ENCODE assay signal across 14 cellular contexts in genomic region chr6:10800810-10801209, GRCh38. TPM values are rescaled to one million over a fixed set of nuclear protein-coding genes. Genes with fewer than 3 reads are reported as not detected.
DNase-seq lines count a peak whose midpoint lies in the region; ATAC-seq, FAIRE-seq and TF ChIP-seq lines count a peak whose summit lies in the region.
"Had no signal": no experiment of that assay in that cellular context is flagged by ENCODE, and none has a peak within 500 bp of the region (broad histone marks: within the 10 kb centered on the region; RNA-seq: fewer than 3 reads in every experiment).

No MANE protein-coding gene starts in this region.

- ATAC-seq in GM23338 (peak; percentile 41; the same call in 2 of the 3 replicates), pancreas (peak; percentile 70 to 85 (median 80)), GM19455 (IDR thresholded peaks at IDR 0.05; ENCODE audit: unreplicated experiment) (no peak)

- no peaks in the 10 kb centered on the region for H3K27me3 ChIP-seq in GM23338 (ENCODE audit: insufficient read depth)
- H3K27me3 ChIP-seq in pancreas: no peaks in the 10 kb centered on the region
- H3K27me3 ChIP-seq in ascending aorta: no peaks in the 10 kb centered on the region

- H4K20me1 ChIP-seq in GM23338 (replicated peaks; ENCODE audit: insufficient read depth): no peaks in the 10 kb centered on the region

- no peaks in the 10 kb centered on the region for H3K79me2 ChIP-seq in GM23338 (replicated peaks; ENCODE audit: insufficient read depth)

- no peak overlapping the region for H3K4me3 Mint-ChIP-seq in GM23338
- H3K4me3 Mint-ChIP-seq: activated CD8-positive, alpha-beta T cell treated with anti-CD3 and anti-CD28 coated beads, Interleukin-2, amount 10 ng/mL, durations not matched to agents 7 days and 5 days; activated naive CD4-positive, alpha-beta T cell treated with anti-CD3 and anti-CD28 coated beads, Interleukin-2, amount 10 ng/mL, durations not matched to agents 7 days and 5 days; CD8-positive, alpha-beta memory T cell; dendritic cell treated with granulocyte-macrophage colony-stimulating factor and Interleukin-4, amounts not matched to agents 40 ng/mL and 50 ng/mL, for 4 days had no signal

- no peak overlapping the region for H3K27ac ChIP-seq in GM23338 (ENCODE audit: low read depth)
- no peak overlapping the region for H3K27ac ChIP-seq in pancreas
- H3K27ac ChIP-seq in ascending aorta: no peak overlapping the region
- H3K27ac ChIP-seq: parathyroid adenoma had no signal

- H3K36me3 Mint-ChIP-seq in GM23338 (ENCODE audit: low read depth): no peaks in the 10 kb centered on the region
- H3K36me3 Mint-ChIP-seq: activated naive CD4-positive, alpha-beta T cell treated with anti-CD3 and anti-CD28 coated beads, Interleukin-2, amount 10 ng/mL, durations not matched to agents 7 days and 5 days had no signal

- H3K4me1 Mint-ChIP-seq in GM23338: peaks cover 6% of the 10 kb centered on the region; the same call in 2 of the 3 replicates
- H3K4me1 Mint-ChIP-seq: activated naive CD4-positive, alpha-beta T cell treated with anti-CD3 and anti-CD28 coated beads, Interleukin-2, amount 10 ng/mL, durations not matched to agents 7 days and 5 days; CD8-positive, alpha-beta memory T cell had no signal

- H3K27ac Mint-ChIP-seq in GM23338: peak overlapping the region; percentile 47; the same call in 1 of the 2 replicates
- H3K27ac Mint-ChIP-seq: activated CD8-positive, alpha-beta T cell treated with anti-CD3 and anti-CD28 coated beads, Interleukin-2, amount 10 ng/mL, durations not matched to agents 7 days and 5 days; dendritic cell treated with granulocyte-macrophage colony-stimulating factor and Interleukin-4, amounts not matched to agents 40 ng/mL and 50 ng/mL, for 4 days had no signal

- DNase-seq in GM23338 (ENCODE audit: low spot score) (no peak), NCI-H69 (lab: John Stamatoyannopoulos, UW) (peak; percentile 42), fibroblast of gingiva (ENCODE audit: low read depth) (peak; percentile 23), pancreas (no peak), pons (ENCODE audit: low spot score) (no peak), cerebellar nuclear complex (lab: John Stamatoyannopoulos, UW) (no peak), ascending aorta (ENCODE audit: low spot score in 2 of 2) (no peak)
- DNase-seq: NCI-H187 treated with DMSO at 0.1 percent for 48 hours had no signal

- H3K36me3 ChIP-seq in GM23338 (ENCODE audit: insufficient read depth): no peaks in the 10 kb centered on the region
- H3K36me3 ChIP-seq in pancreas: no peaks in the 10 kb centered on the region
- H3K36me3 ChIP-seq in ascending aorta: no peaks in the 10 kb centered on the region

- intact Hi-C loops in pancreas (cut with DNase I): loop anchor here in 1 of 3 donors (5.0 kb wide), 1 partner anchor 324 kb away; no protein-coding TSS in a partner anchor
- intact Hi-C loops in ascending aorta (cut with DNase I): loop anchor here (1.0 kb wide), 1 partner anchor 323 kb away; no protein-coding TSS in a partner anchor

- H2AFZ ChIP-seq in GM23338: no peak overlapping the region
- H2AFZ ChIP-seq: parathyroid adenoma had no signal

- H3K9me3 Mint-ChIP-seq in GM23338: no peaks in the 10 kb centered on the region
- H3K9me3 Mint-ChIP-seq: activated naive CD4-positive, alpha-beta T cell treated with anti-CD3 and anti-CD28 coated beads, Interleukin-2, amount 10 ng/mL, durations not matched to agents 7 days and 5 days; CD8-positive, alpha-beta memory T cell; dendritic cell treated with granulocyte-macrophage colony-stimulating factor and Interleukin-4, amounts not matched to agents 40 ng/mL and 50 ng/mL, for 4 days had no signal

- H3K9me2 ChIP-seq in GM23338 (ENCODE audit: insufficient read depth): no peaks in the 10 kb centered on the region

- no peaks in the 10 kb centered on the region for H3F3A ChIP-seq in GM23338 (replicated peaks; ENCODE audit: low read depth)

- H3K27me3 Mint-ChIP-seq in GM23338 (ENCODE audit: insufficient read depth, low read depth, poor library complexity): no peaks in the 10 kb centered on the region
- H3K27me3 Mint-ChIP-seq: activated naive CD4-positive, alpha-beta T cell treated with anti-CD3 and anti-CD28 coated beads, Interleukin-2, amount 10 ng/mL, durations not matched to agents 7 days and 5 days; dendritic cell treated with granulocyte-macrophage colony-stimulating factor and Interleukin-4, amounts not matched to agents 40 ng/mL and 50 ng/mL, for 4 days had no signal

- no peak for FAIRE-seq in pancreas (lab: Jason Lieb, UNC)

- H3K4me1 ChIP-seq in GM23338 (ENCODE audit: insufficient read depth) (no peaks in the 10 kb centered on the region), pancreas (no peaks in the 10 kb centered on the region), ascending aorta (no peaks in the 10 kb centered on the region)
- H3K4me1 ChIP-seq: parathyroid adenoma had no signal

- H3K4me3 ChIP-seq in GM23338 (no peak overlapping the region), pancreas (no peak overlapping the region), ascending aorta (no peak overlapping the region)

- 45 to 63% methylated on average over 3 of the region's 3 CpGs for WGBS in pancreas, 2 donors

- H3K9me3 ChIP-seq in pancreas (no peaks in the 10 kb centered on the region), ascending aorta (no peaks in the 10 kb centered on the region)

- H3K4me2 ChIP-seq in GM23338: no peak overlapping the region

- TF ChIP-seq CTCF in GM23338 (conservative IDR thresholded peaks at IDR 0.05; ENCODE audit: low read depth in 2 of 2): no peak
- TF ChIP-seq CTCF in pancreas (IDR thresholded peaks at IDR 0.05): no peak
- TF ChIP-seq CTCF in ascending aorta (IDR thresholded peaks at IDR 0.05): no peak

TF ChIP-seq in GM23338, 12 proteins besides CTCF, POLR2A, EP300 and RAD21 (continues in another document):
- TF ChIP-seq EZH2 (IDR thresholded peaks at IDR 0.05; ENCODE audit: low read depth, unreplicated experiment) (no peak), ZNF114 (CRISPR knock-in tag; IDR thresholded peaks at IDR 0.05) (no peak), ETS1 (IDR thresholded peaks at IDR 0.05) (no peak), STAT1 (IDR thresholded peaks at IDR 0.05; ENCODE audit: unreplicated experiment) (no peak), EZH2phosphoT487 (IDR thresholded peaks at IDR 0.05; ENCODE audit: unreplicated experiment) (no peak), ZNF331 (CRISPR knock-in tag; IDR thresholded peaks at IDR 0.05; ENCODE audit: low read depth) (no peak), POLR2AphosphoS5 (IDR thresholded peaks at IDR 0.05; ENCODE audit: low read depth) (no peak), NANOG (IDR thresholded peaks at IDR 0.05; ENCODE audit: borderline replicate concordance) (no peak), JUNB (IDR thresholded peaks at IDR 0.05; ENCODE audit: unreplicated experiment) (no peak), CREB1 (CRISPR knock-in tag; IDR thresholded peaks at IDR 0.05; ENCODE audit: low read depth) (no peak)

RNA-seq across cellular contexts. Expression of gene MAK, which starts 37.5 kb away (rescaled TPM):
- total RNA-seq in GM23338 (2014; rRNA removed; shearing (Covaris generic)): 0.35 and 0.50 TPM in 2 replicates
- 1.2 and 1.6 TPM in 2 replicates for polyA plus RNA-seq in GM23338 (2016; fragmentation: Nextera tagmentation; extraction: Ambion mirVana)
- under 1 TPM; 0.05 to 0.25 (median 0.09) TPM for total RNA-seq in pancreas
- under 1 TPM; 0.08 to 0.33 TPM for polyA plus RNA-seq in pancreas
- total RNA-seq in ascending aorta: not detected
- polyA plus RNA-seq: CD8-positive, alpha-beta memory T cell had no signal

RNA-seq across cellular contexts. Expression of gene TMEM14B, which starts 53.2 kb away (rescaled TPM):
- 104 and 111 TPM in 2 replicates for total RNA-seq in GM23338 (2014; rRNA removed; shearing (Covaris generic))
- polyA plus RNA-seq in GM23338 (2016; fragmentation: Nextera tagmentation; extraction: Ambion mirVana) (210 TPM in 2 replicates), pancreas (10 to 100 TPM; 37.0 to 52.1 TPM)
- total RNA-seq in pancreas (10 to 100 TPM; 25.9 to 39.0 (median 33.5) TPM), ascending aorta (59.1 TPM)

Comparison
In these comparisons a context has a peak if more than half of its experiments do, and no peak if none do; other contexts are left out.
1. DNase-seq: peak in NCI-H69 (single experiment) and fibroblast of gingiva (single experiment); none in GM23338 (single experiment), pancreas (0 of 6), pons (single experiment), cerebellar nuclear complex (0 of 2) and ascending aorta (0 of 2).